ENCODE assay signal across 11 cellular contexts in genomic region chr5:8993031-8993430, GRCh38.
A peak's percentile ranks its signal among the peaks of the same experiment; 100 is the strongest.
DNase-seq lines count a peak whose midpoint lies in the region; ATAC-seq, FAIRE-seq and TF ChIP-seq lines count a peak whose summit lies in the region.
"Had no signal": no experiment of that assay in that cellular context is flagged by ENCODE, and none has a peak within 500 bp of the region (broad histone marks: within the 10 kb centered on the region; RNA-seq: fewer than 3 reads in every experiment).

No MANE protein-coding gene starts in this region.

- no peaks in the 10 kb centered on the region for H3K9me3 ChIP-seq in astrocyte (ENCODE audit: insufficient read depth, low read depth, low read length)
- H3K9me3 ChIP-seq: sigmoid colon had no signal

- H3K4me3 ChIP-seq in GM12865 (ENCODE audit: low read depth, low read length) (no peak overlapping the region), astrocyte (ENCODE audit: insufficient read depth, low read depth, low read length) (no peak overlapping the region)
- H3K4me3 ChIP-seq: sigmoid colon had no signal

- ATAC-seq in HG03108 (IDR thresholded peaks at IDR 0.05; ENCODE audit: unreplicated experiment) (no peak), HG02642 (IDR thresholded peaks at IDR 0.05; ENCODE audit: poor library complexity, unreplicated experiment) (no peak)

- H3K4me3 Mint-ChIP-seq in astrocyte (ENCODE audit: unreplicated experiment) = no peak overlapping the region
- H3K4me3 Mint-ChIP-seq: brain had no signal

- H3K9me3 Mint-ChIP-seq in astrocyte (ENCODE audit: unreplicated experiment) = peaks cover 2% of the 10 kb centered on the region

- no peaks in the 10 kb centered on the region for H4K20me1 ChIP-seq in astrocyte (ENCODE audit: insufficient read depth, low read length)

- TF ChIP-seq CTCF in GM12865 (IDR thresholded peaks at IDR 0.05; ENCODE audit: insufficient read depth, low read depth, low read length, missing control alignments) = peak; percentile 40
- TF ChIP-seq CTCF in astrocyte (IDR thresholded peaks at IDR 0.05; ENCODE audit: insufficient read depth, low read depth, low read length) = peak; percentile 54

- H3K27ac Mint-ChIP-seq in astrocyte (ENCODE audit: unreplicated experiment) = no peak overlapping the region
- H3K27ac Mint-ChIP-seq: brain had no signal

- H3K9ac ChIP-seq in astrocyte (ENCODE audit: low read length) = no peak overlapping the region

- no peak overlapping the region for H3K4me2 ChIP-seq in astrocyte (ENCODE audit: low read length)

- no peak overlapping the region for H2AFZ ChIP-seq in astrocyte (ENCODE audit: low read depth, low read length)

- no peaks in the 10 kb centered on the region for H3K27me3 Mint-ChIP-seq in astrocyte (ENCODE audit: low read depth, unreplicated experiment)
- H3K27me3 Mint-ChIP-seq: brain had no signal

- DNase-seq in GM12865 (ENCODE audit: low read depth) = peak; percentile 14
- DNase-seq in HTR-8/SVneo (ENCODE audit: insufficient read length, low spot score) = no peak
- DNase-seq in astrocyte (ENCODE audit: low read depth) = no peak
- peak; percentile 13 for DNase-seq in myocyte (ENCODE audit: low read depth)
- DNase-seq in NCI-H1694 treated with DMSO at 0.1 percent for 48 hours (lab: John Stamatoyannopoulos, UW) = no peak
- DNase-seq in activated CD4-positive, alpha-beta T cell treated with anti-CD3 and anti-CD28 coated beads for 1 hour = no peak
- DNase-seq: NCI-H187 treated with DMSO at 0.1 percent for 48 hours, sigmoid colon had no signal

- H3K27me3 ChIP-seq in astrocyte (ENCODE audit: insufficient read depth, low read length) = no peaks in the 10 kb centered on the region
- H3K27me3 ChIP-seq: sigmoid colon had no signal

- no peaks in the 10 kb centered on the region for H3K36me3 ChIP-seq in astrocyte (ENCODE audit: insufficient read depth, low read length)
- H3K36me3 ChIP-seq: sigmoid colon had no signal

- H3K4me1 ChIP-seq in astrocyte (ENCODE audit: insufficient read depth, low read length) = no peaks in the 10 kb centered on the region
- H3K4me1 ChIP-seq: sigmoid colon had no signal

- no peaks in the 10 kb centered on the region for H3K36me3 Mint-ChIP-seq in astrocyte (ENCODE audit: low read depth, unreplicated experiment)
- H3K36me3 Mint-ChIP-seq: brain had no signal

- H3K27ac ChIP-seq in astrocyte (ENCODE audit: low read depth, low read length) = no peak overlapping the region
- H3K27ac ChIP-seq: sigmoid colon had no signal

- no peaks in the 10 kb centered on the region for H3K4me1 Mint-ChIP-seq in astrocyte (ENCODE audit: low read depth, unreplicated experiment)
- H3K4me1 Mint-ChIP-seq: brain had no signal

- FAIRE-seq in HTR-8/SVneo (lab: Jason Lieb, UNC) (peak; percentile 79), astrocyte (lab: Jason Lieb, UNC) (peak; percentile 47)

- H3K79me2 ChIP-seq in astrocyte (ENCODE audit: insufficient read depth, low read length) = no peaks in the 10 kb centered on the region

Comparison
In these comparisons a context has a peak if more than half of its experiments do, and no peak if none do; other contexts are left out.
1. DNase-seq: peak in GM12865 (single experiment) and myocyte (single experiment); none in HTR-8/SVneo (single experiment), astrocyte (single experiment), NCI-H1694 treated with DMSO at 0.1 percent for 48 hours (single experiment) and activated CD4-positive, alpha-beta T cell treated with anti-CD3 and anti-CD28 coated beads for 1 hour (single experiment).